16 cellular contexts compared by ENCODE assay signal in the genomic region with DNA sequence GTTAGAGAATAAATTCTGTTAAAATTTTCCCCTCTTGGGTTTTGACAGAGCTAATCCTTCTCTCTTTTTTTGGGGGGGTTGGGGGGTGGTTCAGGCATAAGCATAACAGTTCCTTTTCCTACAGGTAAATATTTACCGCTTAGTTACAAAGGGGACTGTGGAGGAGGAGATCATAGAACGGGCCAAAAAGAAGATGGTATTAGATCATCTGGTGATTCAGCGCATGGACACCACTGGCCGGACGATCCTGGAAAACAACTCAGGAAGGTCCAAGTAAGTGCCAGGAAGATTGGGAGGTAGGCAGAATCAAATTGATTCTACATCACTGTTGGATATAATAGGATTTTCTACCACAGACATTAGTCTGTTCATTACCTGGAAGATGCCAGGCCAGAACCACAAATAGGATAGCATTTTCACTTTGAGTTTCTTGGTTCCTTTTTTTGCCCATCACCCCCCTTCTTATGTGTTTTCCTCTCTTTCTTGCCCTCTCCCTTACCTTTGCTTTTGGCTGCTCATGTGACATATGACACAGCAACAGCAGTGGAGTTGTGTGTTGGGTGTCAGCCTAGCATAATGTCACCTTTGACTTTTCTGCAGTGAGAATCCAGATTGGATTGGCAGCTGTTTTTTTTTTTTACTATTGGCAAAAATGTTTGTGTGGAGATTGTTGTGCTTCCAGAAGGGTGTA.
DNase-seq lines count a peak whose midpoint lies in the region; ATAC-seq and TF ChIP-seq lines count a peak whose summit lies in the region.
"Had no signal": no experiment of that assay in that cellular context is flagged by ENCODE, and none has a peak within 500 bp of the region (broad histone marks: within the 10 kb centered on the region; RNA-seq: fewer than 3 reads in every experiment).

No MANE protein-coding gene starts in this region.

- H3K4me3 Mint-ChIP-seq in stimulated activated naive CD8-positive, alpha-beta T cell treated with anti-CD3 and anti-CD28 coated beads, Interleukin-15, Interleukin-2, amounts not matched to agents 100 ng/mL and 50 ng/mL, for 24 hours = no peak overlapping the region
- H3K4me3 Mint-ChIP-seq in activated naive CD8-positive, alpha-beta T cell = no peak overlapping the region
- H3K4me3 Mint-ChIP-seq: immature natural killer cell had no signal

- H3K4me3 ChIP-seq in vagina = no peak overlapping the region
- H3K4me3 ChIP-seq: SJSA1 had no signal

- no peak for ATAC-seq in stimulated activated naive CD8-positive, alpha-beta T cell treated with anti-CD3 and anti-CD28 coated beads, Interleukin-15, Interleukin-2, amounts not matched to agents 100 U/mL and 50 U/mL, for 24 hours
- ATAC-seq in left lobe of liver (peak; percentile 77), HG03025 (IDR thresholded peaks at IDR 0.05; ENCODE audit: low FRiP score, unreplicated experiment) (no peak)

- H3K9me3 Mint-ChIP-seq in stimulated activated naive CD8-positive, alpha-beta T cell treated with anti-CD3 and anti-CD28 coated beads, Interleukin-15, Interleukin-2, amounts not matched to agents 100 ng/mL and 50 ng/mL, for 24 hours = no peaks in the 10 kb centered on the region
- H3K9me3 Mint-ChIP-seq in activated naive CD8-positive, alpha-beta T cell (ENCODE audit: low read depth) = no peaks in the 10 kb centered on the region
- H3K9me3 Mint-ChIP-seq: immature natural killer cell had no signal

- peaks cover 7% of the 10 kb centered on the region for H3K4me1 Mint-ChIP-seq in stimulated activated naive CD8-positive, alpha-beta T cell treated with anti-CD3 and anti-CD28 coated beads, Interleukin-15, Interleukin-2, amounts not matched to agents 100 ng/mL and 50 ng/mL, for 24 hours (ENCODE audit: low read depth)
- peaks cover 12% of the 10 kb centered on the region for H3K4me1 Mint-ChIP-seq in activated naive CD8-positive, alpha-beta T cell (ENCODE audit: low read depth)

- TF ChIP-seq POLR2A in vagina (IDR thresholded peaks at IDR 0.05) = no peak

- no peaks in the 10 kb centered on the region for H3K4me1 ChIP-seq in vagina

- peak overlapping the region; percentile 7 for H3K27ac ChIP-seq in vagina
- H3K27ac ChIP-seq: SJSA1 had no signal

- no peaks in the 10 kb centered on the region for H3K27me3 Mint-ChIP-seq in stimulated activated naive CD8-positive, alpha-beta T cell treated with anti-CD3 and anti-CD28 coated beads, Interleukin-15, Interleukin-2, amounts not matched to agents 100 ng/mL and 50 ng/mL, for 24 hours
- H3K27me3 Mint-ChIP-seq in activated naive CD8-positive, alpha-beta T cell = no peaks in the 10 kb centered on the region

- H3K36me3 ChIP-seq in vagina = peaks cover 0 to 79% of the 10 kb centered on the region in 2 donors

- DNase-seq in stimulated activated naive CD8-positive, alpha-beta T cell treated with anti-CD3 and anti-CD28 coated beads, Interleukin-15, Interleukin-2, amounts not matched to agents 100 U/mL and 50 U/mL, for 24 hours = no peak
- DNase-seq in left lobe of liver (ENCODE audit: low spot score) = no peak
- no peak for DNase-seq in vagina (ENCODE audit: extremely low spot score in 2 of 2)
- DNase-seq in SKM-1 (lab: John Stamatoyannopoulos, UW; ENCODE audit: unreplicated experiment) = no peak
- DNase-seq in NCI-H1436 treated with DMSO at 0.1 percent for 48 hours (lab: John Stamatoyannopoulos, UW) = no peak
- DNase-seq: aorta; erythroblast; immature natural killer cell; NCI-H524 treated with DMSO at 0.1 percent for 48 hours; occipital lobe; stimulated activated CD4-positive, alpha-beta T cell treated with anti-CD3 and anti-CD28 coated beads, Interleukin-4, amount 100 ng/mL, for 1 hour; substantia nigra had no signal

- peak overlapping the region; percentile 29 for H3K27ac Mint-ChIP-seq in stimulated activated naive CD8-positive, alpha-beta T cell treated with anti-CD3 and anti-CD28 coated beads, Interleukin-15, Interleukin-2, amounts not matched to agents 100 ng/mL and 50 ng/mL, for 24 hours
- H3K27ac Mint-ChIP-seq in activated naive CD8-positive, alpha-beta T cell = peak overlapping the region; percentile 70

- intact Hi-C loops in vagina (cut with DNase I) = no loop called here

- H3K9me3 ChIP-seq in vagina = no peaks in the 10 kb centered on the region
- H3K9me3 ChIP-seq: SJSA1 had no signal

- no peak for TF ChIP-seq CTCF in vagina (IDR thresholded peaks at IDR 0.05)

- H3K36me3 Mint-ChIP-seq in stimulated activated naive CD8-positive, alpha-beta T cell treated with anti-CD3 and anti-CD28 coated beads, Interleukin-15, Interleukin-2, amounts not matched to agents 100 ng/mL and 50 ng/mL, for 24 hours (ENCODE audit: low read depth) = peaks cover 55% of the 10 kb centered on the region
- peaks cover 11% of the 10 kb centered on the region for H3K36me3 Mint-ChIP-seq in activated naive CD8-positive, alpha-beta T cell

- no peaks in the 10 kb centered on the region for H3K27me3 ChIP-seq in vagina
- H3K27me3 ChIP-seq: SJSA1 had no signal
